ENCODE assay signal across 20 cellular contexts in the genomic region with DNA sequence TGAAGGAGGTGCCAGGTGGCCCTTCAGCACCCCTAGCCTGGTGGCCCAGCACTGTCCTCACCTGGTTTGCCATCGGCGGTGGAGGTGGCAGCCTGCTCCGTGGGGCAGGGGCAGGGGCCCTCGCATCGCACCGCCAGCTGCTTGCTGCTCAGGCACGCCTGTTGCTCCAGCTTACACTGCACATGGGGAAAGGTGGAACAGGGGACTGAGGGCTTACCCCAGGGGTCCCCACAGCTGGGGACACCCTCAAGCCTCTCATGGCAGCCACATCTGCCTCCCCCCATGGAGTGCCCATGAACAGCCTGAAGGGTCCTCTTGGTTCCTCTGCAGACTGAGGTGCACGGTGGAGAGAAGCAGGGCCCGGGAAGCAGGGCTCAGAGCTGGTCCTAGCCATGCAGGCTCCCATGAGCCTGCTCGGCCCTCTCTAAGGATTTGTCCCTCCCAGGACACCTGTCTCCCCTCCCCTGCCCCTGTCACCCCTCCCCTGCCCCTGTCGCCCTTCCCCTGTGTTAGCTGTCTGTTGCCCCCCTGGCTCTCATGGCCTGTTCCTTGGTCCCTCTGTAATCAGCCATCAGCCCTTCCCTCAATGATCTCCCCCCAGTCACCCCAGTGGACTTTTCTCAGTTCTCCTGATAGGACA. TPM values are rescaled to one million over a fixed set of nuclear protein-coding genes. Genes with fewer than 3 reads are reported as not detected.
DNase-seq lines count a peak whose midpoint lies in the region; ATAC-seq and TF ChIP-seq lines count a peak whose summit lies in the region.
"Had no signal": no experiment of that assay in that cellular context is flagged by ENCODE, and none has a peak within 500 bp of the region (broad histone marks: within the 10 kb centered on the region; RNA-seq: fewer than 3 reads in every experiment).

No MANE protein-coding gene starts in this region.

- H3K4me3 ChIP-seq in CD4-positive, CD25-positive, alpha-beta regulatory T cell (ENCODE audit: low read depth, low read length): no peak overlapping the region
- no peak overlapping the region for H3K4me3 ChIP-seq in mammary epithelial cell (replicated peaks in 1 of 3; ENCODE audit: insufficient read depth in 1 of 3, low read depth in 2 of 3, low read length in 3 of 3)
- H3K4me3 ChIP-seq: lower lobe of right lung, prostate gland, upper lobe of right lung had no signal

- H3K36me3 Mint-ChIP-seq in CD4-positive, CD25-positive, alpha-beta regulatory T cell: peaks cover 51% of the 10 kb centered on the region
- H3K36me3 Mint-ChIP-seq in CD4-positive, alpha-beta T cell (ENCODE audit: low read depth): peaks cover 99% of the 10 kb centered on the region
- peaks cover 47% of the 10 kb centered on the region for H3K36me3 Mint-ChIP-seq in activated naive CD8-positive, alpha-beta T cell treated with anti-CD3 and anti-CD28 coated beads for 36 hours
- peaks cover 4% of the 10 kb centered on the region for H3K36me3 Mint-ChIP-seq in nephron (ENCODE audit: low read depth)

- H3K27ac ChIP-seq in CD4-positive, CD25-positive, alpha-beta regulatory T cell (ENCODE audit: insufficient read depth, low read length, poor library complexity, severe bottlenecking): peak overlapping the region; percentile 11
- peak overlapping the region; percentile 11 for H3K27ac ChIP-seq in CD4-positive, alpha-beta T cell (ENCODE audit: low read depth, low read length)
- H3K27ac ChIP-seq in mammary epithelial cell (ENCODE audit: insufficient read depth, low read depth, low read length): no peak overlapping the region
- H3K27ac ChIP-seq: foreskin keratinocyte, lower lobe of right lung, prostate gland, upper lobe of right lung had no signal

- H3K9me3 ChIP-seq in CD4-positive, CD25-positive, alpha-beta regulatory T cell (ENCODE audit: control insufficient read depth in 2 of 2, low read length in 2 of 2): no peaks in the 10 kb centered on the region
- no peaks in the 10 kb centered on the region for H3K9me3 ChIP-seq in CD4-positive, alpha-beta T cell (ENCODE audit: control insufficient read depth, low read length)
- H3K9me3 ChIP-seq in mammary epithelial cell (replicated peaks; ENCODE audit: insufficient read depth, low read length): no peaks in the 10 kb centered on the region
- H3K9me3 ChIP-seq: Caco-2, lower lobe of right lung, prostate gland, upper lobe of right lung had no signal

- no peaks in the 10 kb centered on the region for H3K79me2 ChIP-seq in mammary epithelial cell (ENCODE audit: insufficient read depth, low read length)

- no peak for ATAC-seq in CD4-positive, CD25-positive, alpha-beta regulatory T cell (ENCODE audit: low read depth in 2 of 2)
- peak; percentile 5 for ATAC-seq in CD4-positive, alpha-beta T cell (ENCODE audit: poor library complexity)
- ATAC-seq in left cardiac atrium: no peak
- ATAC-seq: foreskin keratinocyte, upper lobe of right lung had no signal

- no peak overlapping the region for H3K4me2 ChIP-seq in mammary epithelial cell (ENCODE audit: insufficient read depth, low read depth, low read length)

- in situ Hi-C loops in mammary epithelial cell (cut with MboI; ENCODE audit: low sequenced_read_pairs in 2 of 2): no loop called here

- POLR2A ChIA-PET in CD4-positive, alpha-beta T cell (lab: Charles Lee): interaction anchor here (1.8 to 2.0 kb wide), 2 partner anchors 8 to 9 kb away, joined by 7 to 8 read pairs; no protein-coding TSS in a partner anchor

- CTCF ChIA-PET in CD4-positive, alpha-beta T cell (lab: Charles Lee): interaction anchor here (2.1 kb wide), 1 partner anchor 20 kb away, joined by 8 read pairs; no protein-coding TSS in a partner anchor
- CTCF ChIA-PET in mammary epithelial cell (lab: Charles Lee; ENCODE audit: low non-redundant PET): no interaction called here

- intact Hi-C loops in CD4-positive, alpha-beta T cell (cut with DNase I, micrococcal nuclease): no loop called here
- intact Hi-C loops in left cardiac atrium (cut with DNase I) (loop anchor here in 1 of 2 donors (10.0 kb wide), 1 partner anchor 267 kb away; no protein-coding TSS in a partner anchor), mammary epithelial cell (cut with micrococcal nuclease) (no loop called here)

- 89% methylated on average over 7 of the region's 11 CpGs for WGBS in mammary epithelial cell (ENCODE audit: low coverage, missing lambda C conversion rate)

- DNase-seq in CD4-positive, CD25-positive, alpha-beta regulatory T cell: no peak
- DNase-seq in CD4-positive, alpha-beta T cell: no peak
- no peak for DNase-seq in activated naive CD8-positive, alpha-beta T cell treated with anti-CD3 and anti-CD28 coated beads for 36 hours
- DNase-seq in left cardiac atrium (no peak), NCI-H2196 (lab: John Stamatoyannopoulos, UW; ENCODE audit: unreplicated experiment) (no peak), mammary epithelial cell (no peak)
- DNase-seq: activated CD4-positive, alpha-beta T cell treated with anti-CD3 and anti-CD28 coated beads, Interleukin-2, amount 50 U/mL, for 4 hours; activated T-cell treated with anti-CD3 and anti-CD28 coated beads, Interleukin-2, amount 50 U/mL, for 48 hours; erythroblast; foreskin keratinocyte; hippocampal formation; KG1; lower lobe of right lung; naive B cell; NCI-H2227 treated with DMSO at 0.1 percent for 48 hours; SHP77 treated with DMSO at 0.1 percent for 48 hours; upper lobe of right lung had no signal

- peaks cover 94% of the 10 kb centered on the region for H3K36me3 ChIP-seq in CD4-positive, CD25-positive, alpha-beta regulatory T cell (ENCODE audit: control insufficient read depth, insufficient read depth, low read length)
- H3K36me3 ChIP-seq in mammary epithelial cell (ENCODE audit: insufficient read depth, low read length): no peaks in the 10 kb centered on the region
- H3K36me3 ChIP-seq: prostate gland, upper lobe of right lung had no signal

- BruUV-seq in mammary epithelial cell (replicated peaks; lab: Mats Ljungman, UMichigan): no TSS peak

- H3K27ac Mint-ChIP-seq in CD4-positive, CD25-positive, alpha-beta regulatory T cell: peak overlapping the region in 1 of 3 donors; percentile 55
- H3K27ac Mint-ChIP-seq in CD4-positive, alpha-beta T cell: peak overlapping the region; percentile 85
- peak overlapping the region; percentile 76 for H3K27ac Mint-ChIP-seq in activated naive CD8-positive, alpha-beta T cell treated with anti-CD3 and anti-CD28 coated beads for 36 hours
- peak overlapping the region; percentile 48 to 89 (median 73) for H3K27ac Mint-ChIP-seq in nephron

- H3K27me3 Mint-ChIP-seq in CD4-positive, CD25-positive, alpha-beta regulatory T cell: no peaks in the 10 kb centered on the region
- no peaks in the 10 kb centered on the region for H3K27me3 Mint-ChIP-seq in CD4-positive, alpha-beta T cell
- H3K27me3 Mint-ChIP-seq in activated naive CD8-positive, alpha-beta T cell treated with anti-CD3 and anti-CD28 coated beads for 36 hours: no peaks in the 10 kb centered on the region
- peaks cover 15% of the 10 kb centered on the region for H3K27me3 Mint-ChIP-seq in nephron (ENCODE audit: low read depth)
- H3K27me3 Mint-ChIP-seq: naive B cell had no signal

- TF ChIP-seq CTCF in CD4-positive, alpha-beta T cell (IDR thresholded peaks at IDR 0.05): no peak
- TF ChIP-seq CTCF in nephron (IDR thresholded peaks at IDR 0.05; ENCODE audit: unreplicated experiment in 3 of 3): no peak
- no peak for TF ChIP-seq CTCF in mammary epithelial cell (conservative IDR thresholded peaks at IDR 0.05 in 1 of 2, IDR thresholded peaks at IDR 0.05 in 1 of 2; ENCODE audit: extremely low read depth in 1 of 2, insufficient read depth in 1 of 2, low read depth in 1 of 2, low read length in 2 of 2)

- H3K4me1 ChIP-seq in CD4-positive, CD25-positive, alpha-beta regulatory T cell (ENCODE audit: control insufficient read depth, insufficient read depth, low read length, poor library complexity, severe bottlenecking): peaks cover 7% of the 10 kb centered on the region
- no peaks in the 10 kb centered on the region for H3K4me1 ChIP-seq in mammary epithelial cell (ENCODE audit: insufficient read depth, low read length)
- H3K4me1 ChIP-seq: foreskin keratinocyte, prostate gland had no signal

- H4K20me1 ChIP-seq in mammary epithelial cell (ENCODE audit: insufficient read depth, low read length): no peaks in the 10 kb centered on the region

- dilution Hi-C loops in mammary epithelial cell (cut with HindIII; ENCODE audit: low sequenced_read_pairs): loop anchor here (5.0 kb wide), 2 partner anchors 34 to 81 kb away; no protein-coding TSS in a partner anchor

- no peak overlapping the region for H3K9ac ChIP-seq in mammary epithelial cell (ENCODE audit: insufficient read depth, low read length)

- H3K4me3 Mint-ChIP-seq in CD4-positive, CD25-positive, alpha-beta regulatory T cell: peak overlapping the region in 1 of 4 donors; percentile 47
- H3K4me3 Mint-ChIP-seq in CD4-positive, alpha-beta T cell: peak overlapping the region; percentile 30
- H3K4me3 Mint-ChIP-seq in activated naive CD8-positive, alpha-beta T cell treated with anti-CD3 and anti-CD28 coated beads for 36 hours: no peak overlapping the region
- H3K4me3 Mint-ChIP-seq in nephron: no peak overlapping the region

- H3K27me3 ChIP-seq in CD4-positive, CD25-positive, alpha-beta regulatory T cell (ENCODE audit: control insufficient read depth, insufficient read depth, low read length): no peaks in the 10 kb centered on the region
- no peaks in the 10 kb centered on the region for H3K27me3 ChIP-seq in CD4-positive, alpha-beta T cell (ENCODE audit: control insufficient read depth, insufficient read depth, low read length)
- no peaks in the 10 kb centered on the region for H3K27me3 ChIP-seq in mammary epithelial cell (ENCODE audit: insufficient read depth, low read length)
- H3K27me3 ChIP-seq: foreskin keratinocyte, upper lobe of right lung had no signal

- peaks cover 0 to 42% (median 11%) of the 10 kb centered on the region in 4 donors for H3K4me1 Mint-ChIP-seq in CD4-positive, CD25-positive, alpha-beta regulatory T cell
- peaks cover 37% of the 10 kb centered on the region for H3K4me1 Mint-ChIP-seq in CD4-positive, alpha-beta T cell (ENCODE audit: low read depth)
- peaks cover 39% of the 10 kb centered on the region for H3K4me1 Mint-ChIP-seq in activated naive CD8-positive, alpha-beta T cell treated with anti-CD3 and anti-CD28 coated beads for 36 hours
- H3K4me1 Mint-ChIP-seq in nephron: peaks cover 43% of the 10 kb centered on the region

- H2AFZ ChIP-seq in mammary epithelial cell (ENCODE audit: low read depth, low read length): no peak overlapping the region

- H3K9me3 Mint-ChIP-seq in CD4-positive, CD25-positive, alpha-beta regulatory T cell: no peaks in the 10 kb centered on the region
- H3K9me3 Mint-ChIP-seq in CD4-positive, alpha-beta T cell: no peaks in the 10 kb centered on the region
- H3K9me3 Mint-ChIP-seq in activated naive CD8-positive, alpha-beta T cell treated with anti-CD3 and anti-CD28 coated beads for 36 hours: no peaks in the 10 kb centered on the region
- H3K9me3 Mint-ChIP-seq in nephron: no peaks in the 10 kb centered on the region
- H3K9me3 Mint-ChIP-seq: naive B cell had no signal

RNA-seq across cellular contexts. Expression of a gene that starts 20.1 kb away (rescaled TPM):
- 683 TPM for total RNA-seq in CD4-positive, CD25-positive, alpha-beta regulatory T cell
- 100 to 1,000 TPM; 221 to 321 (median 270) TPM for polyA plus RNA-seq in CD4-positive, CD25-positive, alpha-beta regulatory T cell
- total RNA-seq in CD4-positive, alpha-beta T cell: 100 to 1,000 TPM; 976 to 998 TPM
- 100 to 1,000 TPM; 136 to 142 TPM for total RNA-seq in activated naive CD8-positive, alpha-beta T cell treated with anti-CD3 and anti-CD28 coated beads for 36 hours
- total RNA-seq in left cardiac atrium (1 to 10 TPM; 8.1 to 9.8 TPM), mammary epithelial cell (10 to 100 TPM in 1 of 2 donors, under 1 TPM in 1; 0.49 to 20.2 TPM)
- polyA plus RNA-seq in mammary epithelial cell: 0.10 TPM
- polyA minus RNA-seq in mammary epithelial cell: 0.62 TPM

Comparison
In these comparisons a context has a peak if more than half of its experiments do, and no peak if none do; other contexts are left out.
1. RNA of a gene that starts 20.1 kb away (total RNA-seq): 976 to 998 TPM in CD4-positive, alpha-beta T cell, 683 TPM in CD4-positive, CD25-positive, alpha-beta regulatory T cell (single experiment) and 136 to 142 TPM in activated naive CD8-positive, alpha-beta T cell treated with anti-CD3 and anti-CD28 coated beads for 36 hours; 0.49 to 20.2 TPM in mammary epithelial cell and 8.1 to 9.8 TPM in left cardiac atrium; every median in the first group is over 4 times any median in the second.